ENCODE assay signal across 17 cellular contexts in genomic region chr17:2874211-2874686, GRCh38.
DNase-seq lines count a peak whose midpoint lies in the region; ATAC-seq and TF ChIP-seq lines count a peak whose summit lies in the region.
"Had no signal": no experiment of that assay in that cellular context is flagged by ENCODE, and none has a peak within 500 bp of the region (broad histone marks: within the 10 kb centered on the region; RNA-seq: fewer than 3 reads in every experiment).

No MANE protein-coding gene starts in this region.

- no peaks in the 10 kb centered on the region for H3K36me3 Mint-ChIP-seq in activated T-helper 17 cell treated with anti-CD3 and anti-CD28 coated beads, Interleukin-2, amount 50 U/mL, for 72 hours (ENCODE audit: low read depth)
- peaks cover 10% of the 10 kb centered on the region for H3K36me3 Mint-ChIP-seq in progenitor cell of endocrine pancreas (ENCODE audit: insufficient read depth)

- ATAC-seq in activated T-helper 17 cell treated with anti-CD3 and anti-CD28 coated beads, Interleukin-2, amount 50 U/mL, for 72 hours (replicated peaks): no peak
- ATAC-seq: Panc1 had no signal

- peak overlapping the region; percentile 73 for H3K27ac Mint-ChIP-seq in activated T-helper 17 cell treated with anti-CD3 and anti-CD28 coated beads, Interleukin-2, amount 50 U/mL, for 72 hours
- H3K27ac Mint-ChIP-seq in progenitor cell of endocrine pancreas: peak overlapping the region; percentile 95
- H3K27ac Mint-ChIP-seq: memory B cell had no signal

- H3K4me3 ChIP-seq in HUES48 (ENCODE audit: low read depth, low read length): peak overlapping the region; percentile 41
- peak overlapping the region; percentile 41 for H3K4me3 ChIP-seq in iPS-18a (ENCODE audit: low read length)
- H3K4me3 ChIP-seq: ascending aorta; BLaER1 treated with 17β-estradiol and CSF1 and Interleukin-3, amounts not matched to agents 10 nM and 100 nM; dorsolateral prefrontal cortex had no signal

- peak overlapping the region; percentile 96 for H3K27ac ChIP-seq in HUES48 (ENCODE audit: low read depth, low read length)
- H3K27ac ChIP-seq in iPS-18a (ENCODE audit: low read length): peak overlapping the region; percentile 83
- H3K27ac ChIP-seq: ascending aorta; BLaER1 treated with 17β-estradiol and CSF1 and Interleukin-3, amounts not matched to agents 10 nM and 100 nM; dorsolateral prefrontal cortex had no signal

- no peaks in the 10 kb centered on the region for H3K36me3 ChIP-seq in HUES48 (ENCODE audit: control insufficient read depth, insufficient read depth, low read length)
- no peaks in the 10 kb centered on the region for H3K36me3 ChIP-seq in iPS-18a (ENCODE audit: control insufficient read depth, low read depth, low read length)
- H3K36me3 ChIP-seq: ascending aorta had no signal

- H3K9me3 Mint-ChIP-seq in activated T-helper 17 cell treated with anti-CD3 and anti-CD28 coated beads, Interleukin-2, amount 50 U/mL, for 72 hours: no peaks in the 10 kb centered on the region
- no peaks in the 10 kb centered on the region for H3K9me3 Mint-ChIP-seq in progenitor cell of endocrine pancreas (ENCODE audit: low read depth)
- H3K9me3 Mint-ChIP-seq: memory B cell had no signal

- no peaks in the 10 kb centered on the region for H3K27me3 Mint-ChIP-seq in activated T-helper 17 cell treated with anti-CD3 and anti-CD28 coated beads, Interleukin-2, amount 50 U/mL, for 72 hours
- H3K27me3 Mint-ChIP-seq in progenitor cell of endocrine pancreas: no peaks in the 10 kb centered on the region
- H3K27me3 Mint-ChIP-seq: memory B cell had no signal

- no peak overlapping the region for H3K4me3 Mint-ChIP-seq in activated T-helper 17 cell treated with anti-CD3 and anti-CD28 coated beads, Interleukin-2, amount 50 U/mL, for 72 hours
- peak overlapping the region; percentile 23 for H3K4me3 Mint-ChIP-seq in progenitor cell of endocrine pancreas (ENCODE audit: low read depth)
- H3K4me3 Mint-ChIP-seq: memory B cell had no signal

- H3K9ac ChIP-seq in HUES48 (ENCODE audit: low read depth, low read length): peak overlapping the region; percentile 77
- peak overlapping the region; percentile 46 for H3K9ac ChIP-seq in iPS-18a (ENCODE audit: low read length)
- H3K9ac ChIP-seq: BLaER1 treated with 17β-estradiol and CSF1 and Interleukin-3, amounts not matched to agents 10 nM and 100 nM had no signal

- H3K9me3 ChIP-seq in HUES48 (ENCODE audit: control insufficient read depth, insufficient read depth, low read length) (no peaks in the 10 kb centered on the region), iPS-18a (ENCODE audit: control insufficient read depth, low read depth, low read length) (no peaks in the 10 kb centered on the region)
- H3K9me3 ChIP-seq: ascending aorta; BLaER1 treated with 17β-estradiol and CSF1 and Interleukin-3, amounts not matched to agents 10 nM and 100 nM had no signal

- H3K4me1 ChIP-seq in HUES48 (ENCODE audit: control insufficient read depth, insufficient read depth, low read length) (peaks cover 50% of the 10 kb centered on the region), iPS-18a (ENCODE audit: control insufficient read depth, low read depth, low read length) (peaks cover 36% of the 10 kb centered on the region)
- H3K4me1 ChIP-seq: ascending aorta had no signal

- DNase-seq in progenitor cell of endocrine pancreas (ENCODE audit: low spot score, unreplicated experiment): no peak
- DNase-seq in SK-N-DZ (ENCODE audit: low spot score): no peak
- no peak for DNase-seq in DMS53 (lab: John Stamatoyannopoulos, UW)
- DNase-seq in AG20443 (ENCODE audit: low spot score): no peak
- DNase-seq: activated gamma-delta T cell treated with Interleukin-2 at 50 U/mL for 16 hours; DMS153; dorsolateral prefrontal cortex; MM.1S; NCI-H2081; stimulated activated CD4-positive, alpha-beta T cell treated with anti-CD3 and anti-CD28 coated beads, Interleukin-1b, Interleukin-23, amount 100 ng/mL, for 48 hours had no signal

- H3K27me3 ChIP-seq in HUES48 (ENCODE audit: control insufficient read depth, insufficient read depth, low read length): no peaks in the 10 kb centered on the region
- no peaks in the 10 kb centered on the region for H3K27me3 ChIP-seq in iPS-18a (ENCODE audit: control insufficient read depth, insufficient read depth, low read length)
- H3K27me3 ChIP-seq: ascending aorta; BLaER1 treated with 17β-estradiol and CSF1 and Interleukin-3, amounts not matched to agents 10 nM and 100 nM had no signal

- TF ChIP-seq CTCF in progenitor cell of endocrine pancreas (IDR thresholded peaks at IDR 0.05; ENCODE audit: unreplicated experiment): no peak

- peaks cover 14% of the 10 kb centered on the region for H3K4me1 Mint-ChIP-seq in activated T-helper 17 cell treated with anti-CD3 and anti-CD28 coated beads, Interleukin-2, amount 50 U/mL, for 72 hours
- H3K4me1 Mint-ChIP-seq in progenitor cell of endocrine pancreas (ENCODE audit: low read depth): peaks cover 43% of the 10 kb centered on the region
